In genomic region chr15:76377217-76377616, GRCh38 we compare ENCODE assay signal across 20 cellular contexts. TPM values are rescaled to one million over a fixed set of nuclear protein-coding genes. Genes with fewer than 3 reads are reported as not detected.
DNase-seq lines count a peak whose midpoint lies in the region; ATAC-seq, FAIRE-seq and TF ChIP-seq lines count a peak whose summit lies in the region.
"Had no signal": no experiment of that assay in that cellular context is flagged by ENCODE, and none has a peak within 500 bp of the region (broad histone marks: within the 10 kb centered on the region; RNA-seq: fewer than 3 reads in every experiment).

No MANE protein-coding gene starts in this region.

- no peak; a peak in 1 of 4 replicates for TF ChIP-seq EP300 in HepG2 (IDR thresholded peaks at IDR 0.05; ENCODE audit: low read depth in 2 of 2, low read length in 2 of 2)
- no peak for TF ChIP-seq EP300 in HepG2 (CRISPR knock-in tag; IDR thresholded peaks at IDR 0.05; ENCODE audit: borderline replicate concordance)

- peak overlapping the region; percentile 55 for H3K4me2 ChIP-seq in HepG2 (ENCODE audit: low read depth, low read length)
- H3K4me2 ChIP-seq: GM23338 had no signal

- no TSS peak for BruUV-seq in HepG2 (replicated peaks; lab: Mats Ljungman, UMichigan)

- no peaks in the 10 kb centered on the region for H3K27me3 ChIP-seq in endodermal cell (ENCODE audit: control insufficient read depth, insufficient read depth, low read length, poor library complexity, severe bottlenecking)
- H3K27me3 ChIP-seq in HepG2 (ENCODE audit: control insufficient read depth in 1 of 2, insufficient read depth in 2 of 2, low read length in 2 of 2), result no peaks in the 10 kb centered on the region
- H3K27me3 ChIP-seq: BE2C had no signal

- POLR2A ChIA-PET in HEK293 (lab: Yijun Ruan, JAX) (interaction anchor here (1.7 to 3.3 kb wide), 2 partner anchors 31 to 41 kb away, joined by 7 to 13 read pairs; partner anchors contain the start of gene ISL2), HepG2 (lab: Yijun Ruan, JAX) (interaction anchor here (1.4 kb wide), 1 partner anchor 41 kb away, joined by 5 read pairs; the partner anchor contains the start of gene ISL2)
- POLR2A ChIA-PET in activated CD4-positive, alpha-beta memory T cell treated with anti-CD3 and anti-CD28 coated beads for 36 hours (lab: Charles Lee), result no interaction called here

- ATAC-seq in HepG2, result peak; percentile 44
- ATAC-seq: GM23338 had no signal

- H3K4me3 Mint-ChIP-seq in endodermal cell, result no peak overlapping the region
- H3K4me3 Mint-ChIP-seq in activated CD4-positive, alpha-beta memory T cell treated with anti-CD3 and anti-CD28 coated beads for 36 hours, result no peak overlapping the region
- H3K4me3 Mint-ChIP-seq: CD4-positive, alpha-beta T cell; GM23338; HFFc6 had no signal

- TF ChIP-seq CTCF in HEK293 (tag by site-specific recombination; IDR thresholded peaks at IDR 0.05), result no peak
- no peak for TF ChIP-seq CTCF in endodermal cell (conservative IDR thresholded peaks at IDR 0.05)
- TF ChIP-seq CTCF in HepG2 (CRISPR knock-in tag; IDR thresholded peaks at IDR 0.05), result no peak

- WGBS in endodermal cell (ENCODE audit: insufficient coverage in 1 of 2, insufficient read length in 1 of 2), 2 experiments, result 61% methylated on average over 2 of the region's 2 CpGs; no CpG with 5 or more reads in 1 of the 2 experiments
- 14% methylated on average over 2 of the region's 2 CpGs for WGBS in HepG2 (ENCODE audit: low lambda C conversion rate)

- DNase-seq in endodermal cell (no peak), HepG2 (ENCODE audit: low spot score) (peak; percentile 30), mucosa of gallbladder (ENCODE audit: low spot score) (peak; percentile 13), AG08396 (ENCODE audit: low spot score) (no peak), amniotic stem cell (lab: John Stamatoyannopoulos, UW) (no peak)
- DNase-seq in activated CD4-positive, alpha-beta memory T cell treated with anti-CD3 and anti-CD28 coated beads for 36 hours, result no peak
- DNase-seq in stimulated activated CD4-positive, alpha-beta T cell treated with anti-CD3 and anti-CD28 coated beads, Interleukin-2, amount 100 ng/mL, for 48 hours, result no peak
- DNase-seq: BE2C; C1 segment of cervical spinal cord; Caco-2; CD4-positive, alpha-beta T cell; HCEC 1CT; HFFc6 had no signal

- no peak for TF ChIP-seq POLR2A in HepG2 (IDR thresholded peaks at IDR 0.05; ENCODE audit: insufficient read depth in 1 of 2, low read depth in 2 of 2, low read length in 2 of 2)

- in situ Hi-C loops in HepG2 (cut with HindIII; ENCODE audit: extremely low pct_ligation_motif_present, low pct_unique_long_range_greater_than_20kb), result no loop called here

- no peak overlapping the region for H3K9ac ChIP-seq in endodermal cell (ENCODE audit: extremely low read depth, low read length, poor library complexity, severe bottlenecking)
- no peak overlapping the region for H3K9ac ChIP-seq in HepG2 (ENCODE audit: insufficient read depth, low read depth, low read length)

- no peak overlapping the region for H2AFZ ChIP-seq in HepG2 (ENCODE audit: low read length)
- H2AFZ ChIP-seq: GM23338 had no signal

- H3K4me1 ChIP-seq in HEK293 (ENCODE audit: control insufficient read depth, insufficient read depth, low read length), result peaks cover 4% of the 10 kb centered on the region; the same call in 1 of the 2 replicates
- H3K4me1 ChIP-seq in endodermal cell (ENCODE audit: control insufficient read depth, insufficient read depth, low read length), result peaks cover 9% of the 10 kb centered on the region
- H3K4me1 ChIP-seq in HepG2 (ENCODE audit: insufficient read depth, low read length), result peaks cover 17% of the 10 kb centered on the region
- H3K4me1 ChIP-seq: BE2C had no signal

- H3K4me1 Mint-ChIP-seq in endodermal cell, result peaks cover 21% of the 10 kb centered on the region
- no peaks in the 10 kb centered on the region for H3K4me1 Mint-ChIP-seq in activated CD4-positive, alpha-beta memory T cell treated with anti-CD3 and anti-CD28 coated beads for 36 hours (ENCODE audit: low read depth)

- peaks cover under 1% of the 10 kb centered on the region for H3K27me3 Mint-ChIP-seq in endodermal cell (ENCODE audit: insufficient read depth)
- H3K27me3 Mint-ChIP-seq in activated CD4-positive, alpha-beta memory T cell treated with anti-CD3 and anti-CD28 coated beads for 36 hours, result no peaks in the 10 kb centered on the region
- H3K27me3 Mint-ChIP-seq: CD4-positive, alpha-beta T cell had no signal

- no peaks in the 10 kb centered on the region for H3K9me3 Mint-ChIP-seq in endodermal cell
- no peaks in the 10 kb centered on the region for H3K9me3 Mint-ChIP-seq in activated CD4-positive, alpha-beta memory T cell treated with anti-CD3 and anti-CD28 coated beads for 36 hours
- H3K9me3 Mint-ChIP-seq: CD4-positive, alpha-beta T cell; GM23338; HFFc6 had no signal

- H3K4me3 ChIP-seq in HEK293 (ENCODE audit: low read depth, low read length) (no peak overlapping the region), endodermal cell (ENCODE audit: low read length) (no peak overlapping the region), HepG2 (replicated peaks in 1 of 3; ENCODE audit: insufficient read depth in 1 of 3, low read depth in 2 of 3, low read length in 3 of 3) (no peak overlapping the region)
- H3K4me3 ChIP-seq: GM23338 had no signal

- H3K36me3 ChIP-seq in HEK293 (ENCODE audit: control insufficient read depth in 2 of 2, insufficient read depth in 1 of 2, low read length in 2 of 2), result peaks cover 0 to 2% of the 10 kb centered on the region in 2 experiments; a peak in 1 of 3 replicates
- no peaks in the 10 kb centered on the region for H3K36me3 ChIP-seq in endodermal cell (ENCODE audit: control insufficient read depth, insufficient read depth, low read length)
- no peaks in the 10 kb centered on the region for H3K36me3 ChIP-seq in HepG2 (replicated peaks in 1 of 2; ENCODE audit: control insufficient read depth in 1 of 2, insufficient read depth in 2 of 2, low read length in 2 of 2)
- H3K36me3 ChIP-seq: BE2C had no signal

- H3K27ac Mint-ChIP-seq in endodermal cell, result no peak overlapping the region
- H3K27ac Mint-ChIP-seq in activated CD4-positive, alpha-beta memory T cell treated with anti-CD3 and anti-CD28 coated beads for 36 hours, result no peak overlapping the region
- H3K27ac Mint-ChIP-seq: CD4-positive, alpha-beta T cell; GM23338; HFFc6 had no signal

- peak; percentile 47 for FAIRE-seq in HepG2 (lab: Jason Lieb, UNC)
- FAIRE-seq: D721Med, G401.6, GM12891, H54, HTR-8/SVneo had no signal

- CTCF ChIA-PET in HEK293 (lab: Yijun Ruan, JAX) (interaction anchor here (1.1 kb wide), 1 partner anchor 141 kb away, joined by 3 read pairs; no protein-coding TSS in a partner anchor), HepG2 (lab: Yijun Ruan, JAX; ENCODE audit: low intra/inter-chr PET ratio, low total read pairs) (no interaction called here)
- CTCF ChIA-PET in activated CD4-positive, alpha-beta memory T cell treated with anti-CD3 and anti-CD28 coated beads for 36 hours (lab: Charles Lee), result no interaction called here

- no peak for TF ChIP-seq RAD21 in HepG2 (CRISPR knock-in tag; IDR thresholded peaks at IDR 0.05)

- no peak overlapping the region for H3K27ac ChIP-seq in HEK293 (ENCODE audit: extremely low read depth, low read depth, low read length)
- peak overlapping the region; percentile 47 for H3K27ac ChIP-seq in endodermal cell (ENCODE audit: low read depth, low read length)
- peak overlapping the region; percentile 54 for H3K27ac ChIP-seq in HepG2 (ENCODE audit: extremely low read length, insufficient read depth, low read length)

- intact Hi-C loops in HepG2 (cut with micrococcal nuclease; ENCODE audit: unreplicated experiment), result no loop called here
- intact Hi-C loops in activated CD4-positive, alpha-beta memory T cell treated with anti-CD3 and anti-CD28 coated beads for 36 hours (cut with micrococcal nuclease), result loop anchor here (10.0 kb wide), 1 partner anchor 58 kb away; no protein-coding TSS in a partner anchor

- H4K20me1 ChIP-seq in HepG2 (ENCODE audit: insufficient read depth, low read length), result no peaks in the 10 kb centered on the region

- H3K9me3 ChIP-seq in HEK293 (ENCODE audit: control insufficient read depth, insufficient read depth, low read depth, low read length) (no peaks in the 10 kb centered on the region), endodermal cell (ENCODE audit: control insufficient read depth, low read length) (no peaks in the 10 kb centered on the region), HepG2 (ENCODE audit: low read length) (no peaks in the 10 kb centered on the region)
- H3K9me3 ChIP-seq: BE2C, Caco-2 had no signal

- H3K79me2 ChIP-seq in HepG2 (ENCODE audit: insufficient read depth, low read length), result no peaks in the 10 kb centered on the region

- H3K36me3 Mint-ChIP-seq in endodermal cell (ENCODE audit: low read depth), result no peaks in the 10 kb centered on the region
- H3K36me3 Mint-ChIP-seq in activated CD4-positive, alpha-beta memory T cell treated with anti-CD3 and anti-CD28 coated beads for 36 hours, result peaks cover 16% of the 10 kb centered on the region

RNA-seq across cellular contexts. Expression of gene ISL2, which starts 40.6 kb away (rescaled TPM):
- total RNA-seq in endodermal cell (under 1 TPM; 0.51 to 0.66 TPM), HepG2 (2016; rRNA removed; fragmentation: Illumina TruSeq; extraction: Trizol) (2.5 and 5.1 TPM in 2 replicates), mucosa of gallbladder (0.86 TPM)
- 0.25 TPM for polyA plus RNA-seq in endodermal cell (2013, experiment 1 of 2)
- polyA plus RNA-seq in endodermal cell (2013, experiment 2 of 2), result not detected
- 1.5 and 2.1 TPM in 2 replicates for total RNA-seq in HepG2 (2016; cell fraction: cytosol; rRNA removed; fragmentation: Illumina TruSeq; extraction: Trizol; ENCODE audit: low read depth)
- total RNA-seq in HepG2 (2016; cell fraction: insoluble cytoplasmic fraction; rRNA removed; fragmentation: Illumina TruSeq; extraction: Trizol), result 3.0 and 4.9 TPM in 2 replicates
- total RNA-seq in HepG2 (2016; cell fraction: membrane; rRNA removed; fragmentation: Illumina TruSeq; extraction: Trizol), result 2.9 and 3.6 TPM in 2 replicates
- 5.5 and 5.8 TPM in 2 replicates for total RNA-seq in HepG2 (2016; cell fraction: nucleus; rRNA removed; fragmentation: Illumina TruSeq; extraction: Trizol)
- polyA plus RNA-seq in HepG2 (2011; rRNA removed), result 4.3 and 6.3 TPM in 2 replicates
- polyA plus RNA-seq in HepG2 (2011; cell fraction: cytosol; rRNA removed), result 3.7 and 5.2 TPM in 2 replicates
- 40.9 and 48.7 TPM in 2 replicates for polyA plus RNA-seq in HepG2 (2011; cell fraction: nucleus; rRNA removed)
- polyA plus RNA-seq in HepG2 (2012), result 3.6 and 6.5 TPM in 2 replicates
- 1.7 and 2.0 TPM in 2 replicates for polyA plus RNA-seq in HepG2 (2016; cell fraction: cytosol; fragmentation: Illumina TruSeq; extraction: Trizol; ENCODE audit: low read depth)
- 3.6 and 3.7 TPM in 2 replicates for polyA plus RNA-seq in HepG2 (2016; cell fraction: insoluble cytoplasmic fraction; fragmentation: Illumina TruSeq; extraction: Trizol; ENCODE audit: low read depth)
- polyA plus RNA-seq in HepG2 (2016; cell fraction: membrane; fragmentation: Illumina TruSeq; extraction: Trizol; ENCODE audit: low read depth), result 1.8 and 2.1 TPM in 2 replicates
- 13.2 TPM in 2 replicates for polyA plus RNA-seq in HepG2 (2016; cell fraction: nucleus; fragmentation: Illumina TruSeq; extraction: Trizol; ENCODE audit: insufficient read depth, low read depth)
- polyA minus RNA-seq in HepG2 (2011; rRNA and poly(A)+ RNA removed; ENCODE audit: low replicate concordance), result 1.7 and 9.6 TPM in 2 replicates
- 4.3 and 7.4 TPM in 2 replicates for polyA minus RNA-seq in HepG2 (2011; cell fraction: cytosol; rRNA and poly(A)+ RNA removed)
- 8.9 and 12.7 TPM in 2 replicates for polyA minus RNA-seq in HepG2 (2011; cell fraction: nucleus; rRNA and poly(A)+ RNA removed)
- total RNA-seq in activated CD4-positive, alpha-beta memory T cell treated with anti-CD3 and anti-CD28 coated beads for 36 hours, result under 1 TPM; 0.15 to 0.19 TPM
- total RNA-seq: CD4-positive, alpha-beta T cell had no signal

Comparison
In these comparisons a context has a peak if more than half of its experiments do, and no peak if none do; other contexts are left out.
1. DNase-seq: peak in HepG2 (single experiment) and mucosa of gallbladder (single experiment); none in endodermal cell (single experiment), AG08396 (single experiment), activated CD4-positive, alpha-beta memory T cell treated with anti-CD3 and anti-CD28 coated beads for 36 hours (single experiment), amniotic stem cell (single experiment) and stimulated activated CD4-positive, alpha-beta T cell treated with anti-CD3 and anti-CD28 coated beads, Interleukin-2, amount 100 ng/mL, for 48 hours (0 of 2).
2. Of the 63 proteins assayed by ChIP-seq in both HepG2 and HEK293: peak only in HepG2: none; only in HEK293: PRDM4; in both: none; in neither: 62.